In genomic region chr10:21687197-21687993, GRCh38 we compare ENCODE assay signal across 17 cellular contexts.
DNase-seq lines count a peak whose midpoint lies in the region; ATAC-seq and TF ChIP-seq lines count a peak whose summit lies in the region.
"Had no signal": no experiment of that assay in that cellular context is flagged by ENCODE, and none has a peak within 500 bp of the region (broad histone marks: within the 10 kb centered on the region; RNA-seq: fewer than 3 reads in every experiment).

No MANE protein-coding gene starts in this region.

- H3K9me3 ChIP-seq in Caco-2 (no peaks in the 10 kb centered on the region), HEK293 (ENCODE audit: control insufficient read depth, insufficient read depth, low read depth, low read length) (no peaks in the 10 kb centered on the region), WERI-Rb-1 (ENCODE audit: severe bottlenecking) (no peaks in the 10 kb centered on the region)

- CTCF ChIA-PET in Caco-2 (lab: Charles Lee) = no interaction called here
- CTCF ChIA-PET in HEK293 (lab: Yijun Ruan, JAX) = interaction anchor here (0.6 kb wide), 2 partner anchors 21 to 218 kb away, joined by 3 to 4 read pairs; no protein-coding TSS in a partner anchor

- H3K4me3 ChIP-seq in Caco-2 (ENCODE audit: low read depth, low read length) (no peak overlapping the region), HEK293 (ENCODE audit: low read depth, low read length) (no peak overlapping the region), fibroblast of villous mesenchyme (ENCODE audit: low read depth, low read length) (no peak overlapping the region), WERI-Rb-1 (ENCODE audit: low read depth, low read length) (no peak overlapping the region)

- H3K36me3 ChIP-seq in Caco-2 (ENCODE audit: control insufficient read depth, insufficient read depth, low read length) = no peaks in the 10 kb centered on the region; the same call in 1 of the 2 replicates
- no peaks in the 10 kb centered on the region; a peak in 1 of 3 replicates for H3K36me3 ChIP-seq in HEK293 (ENCODE audit: control insufficient read depth in 2 of 2, insufficient read depth in 1 of 2, low read length in 2 of 2)
- no peaks in the 10 kb centered on the region for H3K36me3 ChIP-seq in WERI-Rb-1

- H3K27me3 Mint-ChIP-seq in Caco-2 (ENCODE audit: insufficient read depth, unreplicated experiment) = no peaks in the 10 kb centered on the region
- H3K27me3 Mint-ChIP-seq in activated naive CD8-positive, alpha-beta T cell treated with anti-CD3 and anti-CD28 coated beads for 36 hours = no peaks in the 10 kb centered on the region
- H3K27me3 Mint-ChIP-seq: activated CD4-positive, alpha-beta T cell treated with anti-CD3 and anti-CD28 coated beads, Interleukin-2, amount 10 ng/mL, durations not matched to agents 24 days and 14 days; IgD-negative memory B cell; naive thymus-derived CD4-positive, alpha-beta T cell had no signal

- H3K9me3 Mint-ChIP-seq in Caco-2 (ENCODE audit: unreplicated experiment) = no peaks in the 10 kb centered on the region
- no peaks in the 10 kb centered on the region for H3K9me3 Mint-ChIP-seq in activated naive CD8-positive, alpha-beta T cell treated with anti-CD3 and anti-CD28 coated beads for 36 hours
- H3K9me3 Mint-ChIP-seq: activated CD4-positive, alpha-beta T cell treated with anti-CD3 and anti-CD28 coated beads, Interleukin-2, amount 10 ng/mL, durations not matched to agents 24 days and 14 days; IgD-negative memory B cell; naive thymus-derived CD4-positive, alpha-beta T cell; T-helper 1 cell treated with Interleukin-12 subunit alpha and Interleukin-12 subunit beta and Interleukin-4 antibody, amounts not matched to agents 30 μg/mL and 1 μg/mL, for 36 hours had no signal

- BruUV-seq in Caco-2 (replicated peaks; lab: Mats Ljungman, UMichigan) = no TSS peak

- no peak overlapping the region for H3K4me3 Mint-ChIP-seq in Caco-2 (ENCODE audit: unreplicated experiment)
- no peak overlapping the region for H3K4me3 Mint-ChIP-seq in activated naive CD8-positive, alpha-beta T cell treated with anti-CD3 and anti-CD28 coated beads for 36 hours
- H3K4me3 Mint-ChIP-seq: activated CD4-positive, alpha-beta T cell treated with anti-CD3 and anti-CD28 coated beads, Interleukin-2, amount 10 ng/mL, durations not matched to agents 24 days and 14 days; IgD-negative memory B cell; naive thymus-derived CD4-positive, alpha-beta T cell; T-helper 1 cell treated with Interleukin-12 subunit alpha and Interleukin-12 subunit beta and Interleukin-4 antibody, amounts not matched to agents 30 μg/mL and 1 μg/mL, for 36 hours had no signal

- H3K27me3 ChIP-seq in Caco-2 (replicated peaks; ENCODE audit: control insufficient read depth, insufficient read depth, low read length) = no peaks in the 10 kb centered on the region
- H3K27me3 ChIP-seq in WERI-Rb-1 (ENCODE audit: insufficient read depth, low read depth, severe bottlenecking) = no peaks in the 10 kb centered on the region

- intact Hi-C loops in Caco-2 (cut with micrococcal nuclease; ENCODE audit: unreplicated experiment) (no loop called here), head of caudate nucleus (cut with DNase I) (no loop called here)

- DNase-seq in Caco-2 = no peak
- no peak for DNase-seq in activated naive CD8-positive, alpha-beta T cell treated with anti-CD3 and anti-CD28 coated beads for 36 hours
- DNase-seq in fibroblast of villous mesenchyme (ENCODE audit: low read depth) = peak; percentile 48
- DNase-seq in head of caudate nucleus = no peak
- no peak for DNase-seq in SHP77 (lab: John Stamatoyannopoulos, UW)
- no peak for DNase-seq in WERI-Rb-1
- DNase-seq: activated CD4-positive, alpha-beta T cell treated with anti-CD3 and anti-CD28 coated beads, Interleukin-2, amount 10 ng/mL, durations not matched to agents 24 days and 14 days; activated gamma-delta T cell; C1 segment of cervical spinal cord; naive thymus-derived CD4-positive, alpha-beta T cell; NCI-H1436 treated with DMSO at 0.1 percent for 48 hours; NCI-H524; stimulated activated CD4-positive, alpha-beta T cell treated with anti-CD3 and anti-CD28 coated beads, Interleukin-2, amount 100 ng/mL, for 24 hours had no signal

- TF ChIP-seq CTCF in Caco-2 (IDR thresholded peaks at IDR 0.05; ENCODE audit: insufficient read depth in 1 of 2, low read depth in 1 of 2, low read length in 1 of 2, severe bottlenecking in 1 of 2, unreplicated experiment in 1 of 2) (no peak), HEK293 (tag by site-specific recombination; IDR thresholded peaks at IDR 0.05) (no peak), fibroblast of villous mesenchyme (IDR thresholded peaks at IDR 0.05; ENCODE audit: insufficient read depth, low read depth, low read length) (no peak), WERI-Rb-1 (IDR thresholded peaks at IDR 0.05; ENCODE audit: low read depth, low read length) (no peak)

- peaks cover 20% of the 10 kb centered on the region for H3K36me3 Mint-ChIP-seq in Caco-2 (ENCODE audit: insufficient read depth, unreplicated experiment)
- peaks cover 25% of the 10 kb centered on the region for H3K36me3 Mint-ChIP-seq in activated naive CD8-positive, alpha-beta T cell treated with anti-CD3 and anti-CD28 coated beads for 36 hours

- ATAC-seq in GM21423 (IDR thresholded peaks at IDR 0.05; ENCODE audit: unreplicated experiment) = no peak
- ATAC-seq: naive thymus-derived CD4-positive, alpha-beta T cell had no signal

- H3K4me1 Mint-ChIP-seq in Caco-2 (ENCODE audit: low read depth, unreplicated experiment) = no peaks in the 10 kb centered on the region
- peaks cover 13% of the 10 kb centered on the region for H3K4me1 Mint-ChIP-seq in activated naive CD8-positive, alpha-beta T cell treated with anti-CD3 and anti-CD28 coated beads for 36 hours

- H3K27ac ChIP-seq in HEK293 (ENCODE audit: extremely low read depth, low read depth, low read length) (no peak overlapping the region), WERI-Rb-1 (no peak overlapping the region)

- H3K4me1 ChIP-seq in Caco-2 (no peaks in the 10 kb centered on the region), HEK293 (ENCODE audit: control insufficient read depth, insufficient read depth, low read length) (no peaks in the 10 kb centered on the region)

- POLR2A ChIA-PET in Caco-2 (lab: Charles Lee) = no interaction called here
- POLR2A ChIA-PET in HEK293 (lab: Yijun Ruan, JAX) = no interaction called here

- peak overlapping the region; percentile 1 for H3K27ac Mint-ChIP-seq in Caco-2 (ENCODE audit: unreplicated experiment)
- H3K27ac Mint-ChIP-seq in activated naive CD8-positive, alpha-beta T cell treated with anti-CD3 and anti-CD28 coated beads for 36 hours = peak overlapping the region; percentile 44
- H3K27ac Mint-ChIP-seq: activated CD4-positive, alpha-beta T cell treated with anti-CD3 and anti-CD28 coated beads, Interleukin-2, amount 10 ng/mL, durations not matched to agents 24 days and 14 days; IgD-negative memory B cell; T-helper 1 cell treated with Interleukin-12 subunit alpha and Interleukin-12 subunit beta and Interleukin-4 antibody, amounts not matched to agents 30 μg/mL and 1 μg/mL, for 36 hours had no signal

TF ChIP-seq in HEK293, 187 proteins besides CTCF, POLR2A, EP300 and RAD21:
- TF ChIP-seq, protein P1, sequence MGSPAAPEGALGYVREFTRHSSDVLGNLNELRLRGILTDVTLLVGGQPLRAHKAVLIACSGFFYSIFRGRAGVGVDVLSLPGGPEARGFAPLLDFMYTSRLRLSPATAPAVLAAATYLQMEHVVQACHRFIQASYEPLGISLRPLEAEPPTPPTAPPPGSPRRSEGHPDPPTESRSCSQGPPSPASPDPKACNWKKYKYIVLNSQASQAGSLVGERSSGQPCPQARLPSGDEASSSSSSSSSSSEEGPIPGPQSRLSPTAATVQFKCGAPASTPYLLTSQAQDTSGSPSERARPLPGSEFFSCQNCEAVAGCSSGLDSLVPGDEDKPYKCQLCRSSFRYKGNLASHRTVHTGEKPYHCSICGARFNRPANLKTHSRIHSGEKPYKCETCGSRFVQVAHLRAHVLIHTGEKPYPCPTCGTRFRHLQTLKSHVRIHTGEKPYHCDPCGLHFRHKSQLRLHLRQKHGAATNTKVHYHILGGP (tag by site-specific recombination; IDR thresholded peaks at IDR 0.05) = no peak
- peak; percentile 46; the same call in 1 of the 2 replicates for TF ChIP-seq ZBTB17 (tag by site-specific recombination; IDR thresholded peaks at IDR 0.05)
- peak; percentile 58; the same call in 1 of the 2 replicates for TF ChIP-seq SCRT2 (tag by site-specific recombination; IDR thresholded peaks at IDR 0.05)
- TF ChIP-seq SP7 (tag by site-specific recombination; IDR thresholded peaks at IDR 0.05) = 0 out of 2 replicates have a peak, but pooled peaks have one; percentile 46
